Comparison of ENCODE assay signal across 18 cellular contexts in the genomic region with DNA sequence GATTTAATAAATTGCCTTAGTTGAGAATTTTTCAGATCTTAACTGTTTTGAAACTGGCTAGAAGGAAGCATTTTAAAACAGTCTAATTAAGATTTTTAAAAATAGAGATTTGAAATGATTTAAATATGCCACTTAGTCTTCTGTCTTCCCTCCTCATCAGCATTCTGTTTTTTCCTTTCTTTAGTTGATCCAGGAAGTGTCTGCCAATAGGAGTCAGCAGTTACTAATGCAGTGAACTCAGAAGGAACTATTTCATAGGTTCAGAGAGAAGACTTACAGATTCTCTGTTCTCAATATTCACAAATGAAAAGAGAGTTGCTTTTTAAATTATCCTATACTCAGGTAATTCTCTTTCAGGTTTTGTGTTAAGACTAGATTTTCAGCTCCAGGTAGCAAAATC.
A peak's percentile ranks its signal among the peaks of the same experiment; 100 is the strongest.
DNase-seq lines count a peak whose midpoint lies in the region; ATAC-seq and TF ChIP-seq lines count a peak whose summit lies in the region.
"Had no signal": no experiment of that assay in that cellular context is flagged by ENCODE, and none has a peak within 500 bp of the region (broad histone marks: within the 10 kb centered on the region; RNA-seq: fewer than 3 reads in every experiment).

No MANE protein-coding gene starts in this region.

- H3K4me3 Mint-ChIP-seq in HFFc6, result no peak overlapping the region; the same call in 1 of the 2 replicates
- H3K4me3 Mint-ChIP-seq: activated naive CD8-positive, alpha-beta T cell treated with anti-CD3 and anti-CD28 coated beads, Interleukin-2, amount 10 ng/mL, durations not matched to agents 7 days and 5 days; activated T-cell treated with anti-CD3 and anti-CD28 coated beads, Interleukin-2, amount 50 U/mL, for 24 hours had no signal

- H3K27me3 Mint-ChIP-seq in HFFc6 (ENCODE audit: insufficient read depth), result no peaks in the 10 kb centered on the region
- H3K27me3 Mint-ChIP-seq: activated naive CD8-positive, alpha-beta T cell treated with anti-CD3 and anti-CD28 coated beads, Interleukin-2, amount 10 ng/mL, durations not matched to agents 7 days and 5 days; activated T-cell treated with anti-CD3 and anti-CD28 coated beads, Interleukin-2, amount 50 U/mL, for 24 hours had no signal

- no peak overlapping the region for H2BK5ac ChIP-seq in neuronal stem cell (ENCODE audit: low read length)

- no peak overlapping the region for H3K9ac ChIP-seq in neuronal stem cell (ENCODE audit: low read depth, low read length, poor library complexity)

- peaks cover 59% of the 10 kb centered on the region for H3K4me1 Mint-ChIP-seq in HFFc6 (ENCODE audit: low read depth)
- H3K4me1 Mint-ChIP-seq: activated naive CD8-positive, alpha-beta T cell treated with anti-CD3 and anti-CD28 coated beads, Interleukin-2, amount 10 ng/mL, durations not matched to agents 7 days and 5 days had no signal

- no peak overlapping the region for H2BK120ac ChIP-seq in neuronal stem cell (ENCODE audit: low read depth, low read length)

- TF ChIP-seq CTCF in HFFc6 (IDR thresholded peaks at IDR 0.05) (no peak), choroid plexus epithelial cell (conservative IDR thresholded peaks at IDR 0.05; ENCODE audit: low read depth, low read length) (no peak)

- no peaks in the 10 kb centered on the region for H3K36me3 ChIP-seq in neuronal stem cell (replicated peaks in 1 of 2; ENCODE audit: control insufficient read depth in 2 of 2, insufficient read depth in 2 of 2, low read length in 2 of 2)
- H3K36me3 ChIP-seq: pancreas, vagina had no signal

- peaks cover 0 to 8% of the 10 kb centered on the region in 2 donors for H3K9me3 ChIP-seq in neuronal stem cell (replicated peaks in 1 of 2; ENCODE audit: control insufficient read depth in 2 of 2, insufficient read depth in 1 of 2, low read depth in 1 of 2, low read length in 2 of 2)
- H3K9me3 ChIP-seq: Caco-2, pancreas, vagina had no signal

- no peak overlapping the region for H3K4ac ChIP-seq in neuronal stem cell (ENCODE audit: low read length)

- no peak overlapping the region for H3K23ac ChIP-seq in neuronal stem cell (ENCODE audit: low read depth, low read length, poor library complexity)

- peaks cover 0 to 2% of the 10 kb centered on the region in 2 donors for H3K4me1 ChIP-seq in neuronal stem cell (ENCODE audit: control insufficient read depth in 2 of 2, insufficient read depth in 1 of 2, low read depth in 1 of 2, low read length in 2 of 2)
- H3K4me1 ChIP-seq: spleen, vagina had no signal

- no peak overlapping the region for H2AK5ac ChIP-seq in neuronal stem cell (ENCODE audit: low read depth, low read length)

- no peak overlapping the region for H2BK15ac ChIP-seq in neuronal stem cell (ENCODE audit: low read length)

- no peak overlapping the region for H3K27ac ChIP-seq in neuronal stem cell (replicated peaks; ENCODE audit: low read length)
- H3K27ac ChIP-seq: pancreas, SK-N-MC, spleen, vagina had no signal

- H4K91ac ChIP-seq in neuronal stem cell (ENCODE audit: low read depth, low read length, poor library complexity), result no peak overlapping the region

- no peak overlapping the region for H3K14ac ChIP-seq in neuronal stem cell (ENCODE audit: low read length)

- peak; percentile 27 for DNase-seq in ACHN
- DNase-seq in HFFc6, result peak; percentile 23
- peak; percentile 69 for DNase-seq in choroid plexus epithelial cell (ENCODE audit: low read depth)
- DNase-seq in kidney glomerular epithelial cell (lab: John Stamatoyannopoulos, UW), result peak; percentile 21
- DNase-seq in HuH-7 (ENCODE audit: low spot score), result no peak
- no peak for DNase-seq in stimulated activated CD4-positive, alpha-beta T cell treated with anti-CD3 and anti-CD28 coated beads, Interleukin-12 subunit alpha, Interleukin-12 subunit beta, amount 100 ng/mL, for 4 hours
- DNase-seq in neuronal stem cell (ENCODE audit: low spot score), result no peak
- DNase-seq: activated CD4-positive, alpha-beta T cell treated with anti-CD3 and anti-CD28 coated beads, Interleukin-2, amount 50 U/mL, for 1 hour; activated naive CD8-positive, alpha-beta T cell treated with anti-CD3 and anti-CD28 coated beads, Interleukin-2, amount 10 ng/mL, durations not matched to agents 7 days and 5 days; activated T-cell treated with anti-CD3 and anti-CD28 coated beads, Interleukin-2, amount 50 U/mL, for 24 hours; NCI-H1436; pancreas; spleen; stimulated activated naive CD8-positive, alpha-beta T cell treated with anti-CD3 and anti-CD28 coated beads, Interleukin-15, Interleukin-2, amounts not matched to agents 100 U/mL and 50 U/mL, for 24 hours had no signal

- no peak overlapping the region for H2BK12ac ChIP-seq in neuronal stem cell (ENCODE audit: low read length)

- no peak overlapping the region for H2AFZ ChIP-seq in neuronal stem cell (ENCODE audit: low read length)

- peak overlapping the region; percentile 12; the same call in 1 of the 2 replicates for H3K27ac Mint-ChIP-seq in HFFc6
- H3K27ac Mint-ChIP-seq: activated naive CD8-positive, alpha-beta T cell treated with anti-CD3 and anti-CD28 coated beads, Interleukin-2, amount 10 ng/mL, durations not matched to agents 7 days and 5 days; activated T-cell treated with anti-CD3 and anti-CD28 coated beads, Interleukin-2, amount 50 U/mL, for 24 hours had no signal

- no peak for ATAC-seq in HG03025 (IDR thresholded peaks at IDR 0.05; ENCODE audit: low FRiP score, unreplicated experiment)
- ATAC-seq: stimulated activated naive CD8-positive, alpha-beta T cell treated with anti-CD3 and anti-CD28 coated beads, Interleukin-15, Interleukin-2, amounts not matched to agents 100 U/mL and 50 U/mL, for 24 hours had no signal

- in situ Hi-C loops in ACHN (cut with HindIII; ENCODE audit: low pct_ligation_motif_present, low pct_unique_long_range_greater_than_20kb, low sequenced_read_pairs), result no loop called here

- peaks cover 28% of the 10 kb centered on the region for H3K36me3 Mint-ChIP-seq in HFFc6 (ENCODE audit: low read depth)

- H3K18ac ChIP-seq in neuronal stem cell (ENCODE audit: low read length), result no peak overlapping the region

- no peak overlapping the region for H4K8ac ChIP-seq in neuronal stem cell (ENCODE audit: low read depth, low read length)

- no peaks in the 10 kb centered on the region; the same call in 1 of the 2 replicates for H3K9me3 Mint-ChIP-seq in HFFc6

- H3K79me1 ChIP-seq in neuronal stem cell (ENCODE audit: low read depth, low read length), result no peaks in the 10 kb centered on the region

- no peak overlapping the region for H3K4me2 ChIP-seq in neuronal stem cell (ENCODE audit: insufficient read depth, low read length, poor library complexity, severe bottlenecking)

- H3K27me3 ChIP-seq in neuronal stem cell (ENCODE audit: control insufficient read depth in 3 of 3, insufficient read depth in 3 of 3, low read depth in 1 of 3, low read length in 3 of 3), result no peaks in the 10 kb centered on the region
- H3K27me3 ChIP-seq: pancreas, spleen, vagina had no signal

- H3K4me3 ChIP-seq in choroid plexus epithelial cell (ENCODE audit: low read depth, low read length) (no peak overlapping the region), neuronal stem cell (ENCODE audit: low read length in 2 of 2) (no peak overlapping the region)
- H3K4me3 ChIP-seq: pancreas, SK-N-MC, spleen, vagina had no signal

Comparison
In these comparisons a context has a peak if more than half of its experiments do, and no peak if none do; other contexts are left out.
1. DNase-seq: peak in ACHN (single experiment), HFFc6 (single experiment), choroid plexus epithelial cell (single experiment) and kidney glomerular epithelial cell (single experiment); none in HuH-7 (single experiment), stimulated activated CD4-positive, alpha-beta T cell treated with anti-CD3 and anti-CD28 coated beads, Interleukin-12 subunit alpha, Interleukin-12 subunit beta, amount 100 ng/mL, for 4 hours (single experiment) and neuronal stem cell (single experiment).